ENCODE assay signal across 8 cellular contexts in genomic region chr14:53151523-53151866, GRCh38. TPM values are rescaled to one million over a fixed set of nuclear protein-coding genes. Genes with fewer than 3 reads are reported as not detected.
DNase-seq lines count a peak whose midpoint lies in the region; ATAC-seq, FAIRE-seq and TF ChIP-seq lines count a peak whose summit lies in the region.

No MANE protein-coding gene starts in this region.

- no peak for TF ChIP-seq CTCF in HepG2 (CRISPR knock-in tag; IDR thresholded peaks at IDR 0.05)
- TF ChIP-seq CTCF in thoracic aorta (IDR thresholded peaks at IDR 0.05), result no peak

- no peak for TF ChIP-seq EP300 in HepG2 (IDR thresholded peaks at IDR 0.05; ENCODE audit: low read depth in 2 of 2, low read length in 2 of 2)
- TF ChIP-seq EP300 in HepG2 (CRISPR knock-in tag; IDR thresholded peaks at IDR 0.05; ENCODE audit: borderline replicate concordance), result no peak

- no peak overlapping the region for H3K27ac ChIP-seq in HepG2 (ENCODE audit: extremely low read length, insufficient read depth, low read length)
- H3K27ac ChIP-seq in thoracic aorta, result no peak overlapping the region

- H3K4me1 ChIP-seq in adipocyte (ENCODE audit: control insufficient read depth, insufficient read depth, low read length) (peaks cover 21% of the 10 kb centered on the region), HepG2 (ENCODE audit: insufficient read depth, low read length) (peaks cover 51% of the 10 kb centered on the region), thoracic aorta (ENCODE audit: control insufficient read depth in 1 of 2, low read depth in 2 of 2) (peaks cover 14 to 20% of the 10 kb centered on the region in 2 donors)

- H3K9ac ChIP-seq in adipocyte (ENCODE audit: low read length) (peak overlapping the region; percentile 90), HepG2 (ENCODE audit: insufficient read depth, low read depth, low read length) (peak overlapping the region; percentile 70)

- H4K20me1 ChIP-seq in HepG2 (ENCODE audit: insufficient read depth, low read length), result peaks cover 8% of the 10 kb centered on the region; the same call in 1 of the 2 replicates

- POLR2A ChIA-PET in HepG2 (lab: Yijun Ruan, JAX), result interaction anchor here (1.5 kb wide), 1 partner anchor 127 kb away, joined by 3 read pairs; no protein-coding TSS in a partner anchor

- no peaks in the 10 kb centered on the region for H3K27me3 Mint-ChIP-seq in T-helper 2 cell treated with Interferon-gamma antibody and Interleukin-4, amounts not matched to agents 5 μg/mL and 100 μg/mL, for 36 hours (ENCODE audit: low read depth)

- intact Hi-C loops in HepG2 (cut with micrococcal nuclease; ENCODE audit: unreplicated experiment), result no loop called here

- no peak for FAIRE-seq in HepG2 (lab: Jason Lieb, UNC)

- peak overlapping the region; percentile 80 for H3K4me2 ChIP-seq in HepG2 (ENCODE audit: low read depth, low read length)

- peak overlapping the region; percentile 99 for H3K27ac Mint-ChIP-seq in T-helper 2 cell treated with Interferon-gamma antibody and Interleukin-4, amounts not matched to agents 5 μg/mL and 100 μg/mL, for 36 hours

- H3K4me3 ChIP-seq in adipocyte (ENCODE audit: low read length) (peak overlapping the region; percentile 91), HepG2 (replicated peaks in 1 of 3; ENCODE audit: insufficient read depth in 1 of 3, low read depth in 2 of 3, low read length in 3 of 3) (peak overlapping the region; percentile 82 to 87 (median 87)), thoracic aorta (peak overlapping the region; percentile 79)

- no peaks in the 10 kb centered on the region for H3K9me3 Mint-ChIP-seq in T-helper 2 cell treated with Interferon-gamma antibody and Interleukin-4, amounts not matched to agents 5 μg/mL and 100 μg/mL, for 36 hours

- H3K27me3 ChIP-seq in adipocyte (replicated peaks; ENCODE audit: control insufficient read depth, insufficient read depth, low read length), result no peaks in the 10 kb centered on the region
- H3K27me3 ChIP-seq in HepG2 (ENCODE audit: control insufficient read depth in 1 of 2, insufficient read depth in 2 of 2, low read length in 2 of 2), result no peaks in the 10 kb centered on the region
- H3K27me3 ChIP-seq in thoracic aorta (replicated peaks; ENCODE audit: insufficient read depth), result no peaks in the 10 kb centered on the region

- peak; percentile 11 for ATAC-seq in HepG2
- no peak for ATAC-seq in thoracic aorta (ENCODE audit: insufficient number of reproducible peaks, low FRiP score, low read depth)
- ATAC-seq in HG02678 (IDR thresholded peaks at IDR 0.05; ENCODE audit: unreplicated experiment), result no peak
- no peak for ATAC-seq in HG03469 (IDR thresholded peaks at IDR 0.05; ENCODE audit: unreplicated experiment)

- CTCF ChIA-PET in HepG2 (lab: Yijun Ruan, JAX; ENCODE audit: low intra/inter-chr PET ratio, low total read pairs), result no interaction called here

- H3K36me3 ChIP-seq in adipocyte (ENCODE audit: control insufficient read depth, insufficient read depth, low read length, severe bottlenecking), result no peaks in the 10 kb centered on the region
- no peaks in the 10 kb centered on the region for H3K36me3 ChIP-seq in HepG2 (replicated peaks in 1 of 2; ENCODE audit: control insufficient read depth in 1 of 2, insufficient read depth in 2 of 2, low read length in 2 of 2)
- no peaks in the 10 kb centered on the region for H3K36me3 ChIP-seq in thoracic aorta

- 3% methylated on average over 7 of the region's 7 CpGs for WGBS in HepG2 (ENCODE audit: low lambda C conversion rate)

- peaks cover 51% of the 10 kb centered on the region for H3K4me1 Mint-ChIP-seq in T-helper 2 cell treated with Interferon-gamma antibody and Interleukin-4, amounts not matched to agents 5 μg/mL and 100 μg/mL, for 36 hours (ENCODE audit: low read depth)

- H3K79me2 ChIP-seq in HepG2 (ENCODE audit: insufficient read depth, low read length), result peaks cover 33% of the 10 kb centered on the region

- no peak for TF ChIP-seq POLR2A in HepG2 (IDR thresholded peaks at IDR 0.05; ENCODE audit: insufficient read depth in 1 of 2, low read depth in 2 of 2, low read length in 2 of 2)

- TF ChIP-seq RAD21 in HepG2 (CRISPR knock-in tag; IDR thresholded peaks at IDR 0.05), result no peak

- DNase-seq in T-helper 2 cell treated with Interferon-gamma antibody and Interleukin-4, amounts not matched to agents 5 μg/mL and 100 μg/mL, for 36 hours (ENCODE audit: low spot score), result no peak
- DNase-seq in T-helper 2 cell (no peak), adipocyte (ENCODE audit: low read depth) (no peak), HepG2 (ENCODE audit: low spot score) (no peak), thoracic aorta (ENCODE audit: low spot score) (no peak), HuH-7.5 (ENCODE audit: low spot score) (no peak)

- in situ Hi-C loops in HepG2 (cut with HindIII; ENCODE audit: extremely low pct_ligation_motif_present, low pct_unique_long_range_greater_than_20kb), result no loop called here

- H3K4me3 Mint-ChIP-seq in T-helper 2 cell treated with Interferon-gamma antibody and Interleukin-4, amounts not matched to agents 5 μg/mL and 100 μg/mL, for 36 hours, result peak overlapping the region; percentile 99

- BruUV-seq in HepG2 (replicated peaks; lab: Mats Ljungman, UMichigan), result no TSS peak

- H2AFZ ChIP-seq in HepG2 (ENCODE audit: low read length), result no peak overlapping the region

- H3K36me3 Mint-ChIP-seq in T-helper 2 cell treated with Interferon-gamma antibody and Interleukin-4, amounts not matched to agents 5 μg/mL and 100 μg/mL, for 36 hours (ENCODE audit: low read depth), result peaks cover 28% of the 10 kb centered on the region

- H3K9me3 ChIP-seq in adipocyte (ENCODE audit: control insufficient read depth, low read length), result no peaks in the 10 kb centered on the region
- no peaks in the 10 kb centered on the region for H3K9me3 ChIP-seq in HepG2 (ENCODE audit: low read length)
- H3K9me3 ChIP-seq in thoracic aorta, result no peaks in the 10 kb centered on the region

TF ChIP-seq in HepG2, 621 proteins besides CTCF, POLR2A, EP300 and RAD21 (continues in another document):
- TF ChIP-seq GPN1 (CRISPR knock-in tag; IDR thresholded peaks at IDR 0.05; ENCODE audit: borderline replicate concordance) (no peak), HOXA3 (CRISPR knock-in tag; IDR thresholded peaks at IDR 0.05) (no peak), SSRP1 (CRISPR knock-in tag; IDR thresholded peaks at IDR 0.05) (no peak), BCLAF1 (IDR thresholded peaks at IDR 0.05) (no peak), DBP (CRISPR knock-in tag; IDR thresholded peaks at IDR 0.05; ENCODE audit: not compliant biosample characterization) (no peak), ZNF572 (CRISPR knock-in tag; IDR thresholded peaks at IDR 0.05) (no peak)

RNA-seq across cellular contexts. Expression of gene DDHD1, which starts 1.6 kb away (rescaled TPM):
- total RNA-seq in HepG2 (2016; rRNA removed; fragmentation: Illumina TruSeq; extraction: Trizol), result 7.2 and 8.3 TPM in 2 replicates
- total RNA-seq in HepG2 (2016; cell fraction: cytosol; rRNA removed; fragmentation: Illumina TruSeq; extraction: Trizol; ENCODE audit: low read depth), result 1.5 TPM in 2 replicates
- total RNA-seq in HepG2 (2016; cell fraction: insoluble cytoplasmic fraction; rRNA removed; fragmentation: Illumina TruSeq; extraction: Trizol), result 8.2 TPM in 2 replicates
- 3.4 and 3.6 TPM in 2 replicates for total RNA-seq in HepG2 (2016; cell fraction: membrane; rRNA removed; fragmentation: Illumina TruSeq; extraction: Trizol)
- total RNA-seq in HepG2 (2016; cell fraction: nucleus; rRNA removed; fragmentation: Illumina TruSeq; extraction: Trizol), result 20.5 and 21.3 TPM in 2 replicates
- polyA plus RNA-seq in HepG2 (2011; rRNA removed), result 3.3 and 4.6 TPM in 2 replicates
- 1.1 and 1.8 TPM in 2 replicates for polyA plus RNA-seq in HepG2 (2011; cell fraction: cytosol; rRNA removed)
- polyA plus RNA-seq in HepG2 (2011; cell fraction: nucleus; rRNA removed), result 5.3 and 6.3 TPM in 2 replicates
- polyA plus RNA-seq in HepG2 (2012), result 3.3 and 3.5 TPM in 2 replicates
- polyA plus RNA-seq in HepG2 (2016; cell fraction: cytosol; fragmentation: Illumina TruSeq; extraction: Trizol; ENCODE audit: low read depth), result 0.19 and 0.20 TPM in 2 replicates
- 5.9 and 6.3 TPM in 2 replicates for polyA plus RNA-seq in HepG2 (2016; cell fraction: insoluble cytoplasmic fraction; fragmentation: Illumina TruSeq; extraction: Trizol; ENCODE audit: low read depth)
- polyA plus RNA-seq in HepG2 (2016; cell fraction: membrane; fragmentation: Illumina TruSeq; extraction: Trizol; ENCODE audit: low read depth), result 1.0 and 1.2 TPM in 2 replicates
- 9.7 and 11.0 TPM in 2 replicates for polyA plus RNA-seq in HepG2 (2016; cell fraction: nucleus; fragmentation: Illumina TruSeq; extraction: Trizol; ENCODE audit: insufficient read depth, low read depth)
- polyA minus RNA-seq in HepG2 (2011; rRNA and poly(A)+ RNA removed; ENCODE audit: low replicate concordance), result 5.2 and 10.4 TPM in 2 replicates
- 3.8 and 5.5 TPM in 2 replicates for polyA minus RNA-seq in HepG2 (2011; cell fraction: cytosol; rRNA and poly(A)+ RNA removed)
- polyA minus RNA-seq in HepG2 (2011; cell fraction: nucleus; rRNA and poly(A)+ RNA removed), result 66.2 and 71.5 TPM in 2 replicates
- total RNA-seq in thoracic aorta, result 10 to 100 TPM; 31.8 to 46.0 TPM
